16 cellular contexts compared by ENCODE assay signal in genomic region chr1:215022723-215023122, GRCh38. TPM values are rescaled to one million over a fixed set of nuclear protein-coding genes. Genes with fewer than 3 reads are reported as not detected.
DNase-seq lines count a peak whose midpoint lies in the region; ATAC-seq and TF ChIP-seq lines count a peak whose summit lies in the region.
"Had no signal": no experiment of that assay in that cellular context is flagged by ENCODE, and none has a peak within 500 bp of the region (broad histone marks: within the 10 kb centered on the region; RNA-seq: fewer than 3 reads in every experiment).

No MANE protein-coding gene starts in this region.

- H3K4me1 ChIP-seq in lower lobe of right lung = no peaks in the 10 kb centered on the region
- H3K4me1 ChIP-seq: pancreas, SJCRH30 had no signal

- H3K27ac ChIP-seq in lower lobe of right lung = no peak overlapping the region
- H3K27ac ChIP-seq: KMS-11, pancreas, SJCRH30 had no signal

- DNase-seq in AG08396 (ENCODE audit: low spot score) = peak; percentile 15
- DNase-seq in RPMI7951 (ENCODE audit: low read depth) = peak; percentile 24
- DNase-seq in fibroblast of peridontal ligament (ENCODE audit: extremely low read depth) = peak; percentile 82
- DNase-seq in renal cortical epithelial cell (ENCODE audit: low read depth) = peak; percentile 63
- DNase-seq in ecto neural progenitor cell (ENCODE audit: low spot score) = no peak
- DNase-seq in lower lobe of right lung = no peak
- DNase-seq in SHP77 (lab: John Stamatoyannopoulos, UW) = no peak
- DNase-seq: activated CD4-positive, alpha-beta T cell treated with anti-CD3 and anti-CD28 coated beads, Interleukin-2, amount 50 U/mL, for 4 hours; activated T-cell treated with anti-CD3 and anti-CD28 coated beads, Interleukin-2, amount 50 U/mL, for 1 hour; NCI-H1417 treated with DMSO at 0.1 percent for 48 hours; pancreas; SJCRH30; stimulated activated naive CD4-positive, alpha-beta T cell treated with Interleukin-2 at 50 U/mL for 16 hours had no signal

- no peaks in the 10 kb centered on the region for H3K9me3 ChIP-seq in lower lobe of right lung
- H3K9me3 ChIP-seq: pancreas, SJCRH30 had no signal

- no peak overlapping the region for H3K4me3 ChIP-seq in lower lobe of right lung
- H3K4me3 ChIP-seq: pancreas, SJCRH30 had no signal

- ATAC-seq in GM21381 (IDR thresholded peaks at IDR 0.05; ENCODE audit: unreplicated experiment) = no peak
- ATAC-seq in lower lobe of right lung = no peak
- ATAC-seq: activated naive CD4-positive, alpha-beta T cell treated with anti-CD3 and anti-CD28 coated beads, Interleukin-2, amount 50 U/mL, for 72 hours had no signal

- intact Hi-C loops in lower lobe of right lung (cut with DNase I) = no loop called here

- H3K27me3 ChIP-seq in lower lobe of right lung (ENCODE audit: low read depth) = no peaks in the 10 kb centered on the region

- no peak for TF ChIP-seq CTCF in lower lobe of right lung (IDR thresholded peaks at IDR 0.05)

- H3K36me3 ChIP-seq in lower lobe of right lung = no peaks in the 10 kb centered on the region
- H3K36me3 ChIP-seq: pancreas, SJCRH30 had no signal

RNA-seq across cellular contexts. Expression of gene KCNK2, which starts 59.8 kb away (rescaled TPM):
- 8.0 and 8.7 TPM in 2 replicates for total RNA-seq in RPMI7951 (2014; rRNA removed; shearing (Covaris generic))
- 0.25 TPM in 1 of 2 replicates, not detected in the other for total RNA-seq in renal cortical epithelial cell
- not detected for total RNA-seq in lower lobe of right lung
- total RNA-seq: activated naive CD4-positive, alpha-beta T cell treated with anti-CD3 and anti-CD28 coated beads, Interleukin-2, amount 50 U/mL, for 72 hours; SJCRH30 had no signal

Comparison
In these comparisons a context has a peak if more than half of its experiments do, and no peak if none do; other contexts are left out.
1. DNase-seq: peak in AG08396 (single experiment), RPMI7951 (single experiment), fibroblast of peridontal ligament (single experiment) and renal cortical epithelial cell (single experiment); none in ecto neural progenitor cell (single experiment), lower lobe of right lung (single experiment) and SHP77 (0 of 2).